17 cellular contexts compared by ENCODE assay signal in the genomic region with DNA sequence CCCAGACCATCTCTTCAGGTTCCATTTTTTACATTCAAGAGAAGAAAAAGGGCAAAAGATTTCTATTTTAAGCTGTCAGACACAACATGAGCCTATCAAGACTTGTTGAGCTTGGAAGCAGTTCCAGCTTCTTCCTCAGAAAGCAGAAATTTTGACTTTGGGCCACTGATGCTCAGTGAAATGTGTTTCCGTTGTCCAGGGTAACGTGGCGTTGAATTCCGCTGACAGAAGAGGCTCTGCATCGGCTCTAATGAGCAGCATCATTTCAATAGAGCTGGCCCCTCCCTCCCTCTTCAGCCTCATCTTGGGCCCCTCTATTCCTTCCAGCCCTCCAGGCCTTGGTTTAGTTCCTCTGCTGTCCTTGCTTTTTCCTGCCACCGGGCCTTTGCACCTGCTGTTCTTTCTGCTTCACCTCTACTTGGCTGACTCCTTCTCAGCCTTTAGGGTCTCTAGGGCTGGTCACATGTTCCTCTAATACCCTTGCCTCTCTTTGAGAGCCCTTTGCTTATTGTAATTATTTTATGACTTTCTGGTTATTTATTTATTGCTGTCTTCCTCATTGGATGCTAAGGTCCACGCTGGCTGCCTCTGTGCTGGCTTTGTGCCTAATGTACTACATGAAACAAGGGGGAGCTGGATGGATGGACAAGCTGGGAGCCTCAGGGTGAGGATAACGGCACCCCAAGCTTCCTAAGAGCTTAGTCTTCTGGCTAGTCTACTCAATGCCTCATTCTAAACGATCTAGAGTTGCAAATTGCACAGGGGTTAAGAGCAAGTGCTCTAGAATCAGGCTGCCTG.
DNase-seq lines count a peak whose midpoint lies in the region; ATAC-seq and TF ChIP-seq lines count a peak whose summit lies in the region.
"Had no signal": no experiment of that assay in that cellular context is flagged by ENCODE, and none has a peak within 500 bp of the region (broad histone marks: within the 10 kb centered on the region; RNA-seq: fewer than 3 reads in every experiment).

No MANE protein-coding gene starts in this region.

- H3K36me3 ChIP-seq in right atrium auricular region, result no peaks in the 10 kb centered on the region
- H3K36me3 ChIP-seq in endodermal cell (ENCODE audit: control insufficient read depth, insufficient read depth, low read length), result no peaks in the 10 kb centered on the region
- H3K36me3 ChIP-seq: gastrocnemius medialis, suprapubic skin had no signal

- no peak overlapping the region for H3K9ac ChIP-seq in endodermal cell (ENCODE audit: extremely low read depth, low read length, poor library complexity, severe bottlenecking)

- peaks cover 18% of the 10 kb centered on the region for H3K4me1 Mint-ChIP-seq in activated naive CD8-positive, alpha-beta T cell (ENCODE audit: low read depth)
- peaks cover 12% of the 10 kb centered on the region for H3K4me1 Mint-ChIP-seq in activated naive CD8-positive, alpha-beta T cell treated with anti-CD3 and anti-CD28 coated beads for 36 hours
- H3K4me1 Mint-ChIP-seq in WTC11 (peaks cover 60% of the 10 kb centered on the region), endodermal cell (peaks cover 22% of the 10 kb centered on the region)

- H3K4me1 ChIP-seq in right atrium auricular region (peaks cover 0 to 30% of the 10 kb centered on the region in 2 donors), endodermal cell (ENCODE audit: control insufficient read depth, insufficient read depth, low read length) (no peaks in the 10 kb centered on the region)
- H3K4me1 ChIP-seq: Caco-2, suprapubic skin had no signal

- DNase-seq in activated naive CD8-positive, alpha-beta T cell treated with anti-CD3 and anti-CD28 coated beads for 36 hours, result no peak
- DNase-seq in WTC11 (ENCODE audit: low spot score) (no peak), right atrium auricular region (ENCODE audit: low spot score) (no peak), endodermal cell (no peak), NCI-H1436 (lab: John Stamatoyannopoulos, UW) (no peak)
- DNase-seq: Caco-2; erythroblast; gastrocnemius medialis; kidney glomerular epithelial cell; mesenchymal stem cell; NCI-H187 treated with DMSO at 0.1 percent for 48 hours; spleen; stimulated activated CD4-positive, alpha-beta T cell treated with anti-CD3 and anti-CD28 coated beads, Interleukin-4, amount 100 ng/mL, for 4 hours; SW 1271 had no signal

- H3K9me3 ChIP-seq in right atrium auricular region (no peaks in the 10 kb centered on the region), endodermal cell (ENCODE audit: control insufficient read depth, low read length) (no peaks in the 10 kb centered on the region)
- H3K9me3 ChIP-seq: Caco-2, gastrocnemius medialis, spleen, suprapubic skin had no signal

- 91 to 95% methylated on average over 8 to 9 of the region's 9 CpGs for WGBS in endodermal cell (ENCODE audit: insufficient coverage in 1 of 2, insufficient read length in 1 of 2), 2 experiments

- no peaks in the 10 kb centered on the region for H3K9me3 Mint-ChIP-seq in activated naive CD8-positive, alpha-beta T cell (ENCODE audit: low read depth)
- no peaks in the 10 kb centered on the region for H3K9me3 Mint-ChIP-seq in activated naive CD8-positive, alpha-beta T cell treated with anti-CD3 and anti-CD28 coated beads for 36 hours
- H3K9me3 Mint-ChIP-seq in WTC11 (no peaks in the 10 kb centered on the region), endodermal cell (no peaks in the 10 kb centered on the region)

- no peak overlapping the region for H3K4me3 ChIP-seq in right atrium auricular region
- H3K4me3 ChIP-seq in endodermal cell (ENCODE audit: low read length), result no peak overlapping the region
- H3K4me3 ChIP-seq: gastrocnemius medialis, spleen, suprapubic skin had no signal

- peak overlapping the region; percentile 23 to 43 for H3K27ac ChIP-seq in right atrium auricular region
- H3K27ac ChIP-seq in endodermal cell (ENCODE audit: low read depth, low read length), result no peak overlapping the region
- H3K27ac ChIP-seq: gastrocnemius medialis, suprapubic skin had no signal

- CTCF ChIA-PET in WTC11 (lab: Charles Lee), result interaction anchor here (1.1 kb wide), 1 partner anchor 247 kb away, joined by 3 read pairs; no protein-coding TSS in a partner anchor

- H3K27me3 ChIP-seq in right atrium auricular region (no peaks in the 10 kb centered on the region), endodermal cell (ENCODE audit: control insufficient read depth, insufficient read depth, low read length, poor library complexity, severe bottlenecking) (no peaks in the 10 kb centered on the region)
- H3K27me3 ChIP-seq: gastrocnemius medialis, spleen, suprapubic skin had no signal

- POLR2A ChIA-PET in WTC11 (lab: Charles Lee), result interaction anchor here (0.5 kb wide), 1 partner anchor 221 kb away, joined by 3 read pairs; no protein-coding TSS in a partner anchor

- no peaks in the 10 kb centered on the region for H3K27me3 Mint-ChIP-seq in activated naive CD8-positive, alpha-beta T cell
- no peaks in the 10 kb centered on the region for H3K27me3 Mint-ChIP-seq in activated naive CD8-positive, alpha-beta T cell treated with anti-CD3 and anti-CD28 coated beads for 36 hours
- H3K27me3 Mint-ChIP-seq in WTC11 (ENCODE audit: low read depth) (no peaks in the 10 kb centered on the region), endodermal cell (ENCODE audit: insufficient read depth) (no peaks in the 10 kb centered on the region)

- no peak overlapping the region for H3K4me3 Mint-ChIP-seq in activated naive CD8-positive, alpha-beta T cell
- no peak overlapping the region for H3K4me3 Mint-ChIP-seq in activated naive CD8-positive, alpha-beta T cell treated with anti-CD3 and anti-CD28 coated beads for 36 hours
- no peak overlapping the region for H3K4me3 Mint-ChIP-seq in WTC11
- H3K4me3 Mint-ChIP-seq in endodermal cell, result no peak overlapping the region

- TF ChIP-seq CTCF in WTC11 (IDR thresholded peaks at IDR 0.05), result no peak
- no peak for TF ChIP-seq CTCF in right atrium auricular region (IDR thresholded peaks at IDR 0.05)
- TF ChIP-seq CTCF in endodermal cell (conservative IDR thresholded peaks at IDR 0.05), result no peak

- peaks cover 6% of the 10 kb centered on the region for H3K36me3 Mint-ChIP-seq in activated naive CD8-positive, alpha-beta T cell
- H3K36me3 Mint-ChIP-seq in activated naive CD8-positive, alpha-beta T cell treated with anti-CD3 and anti-CD28 coated beads for 36 hours, result peaks cover 2% of the 10 kb centered on the region
- H3K36me3 Mint-ChIP-seq in WTC11 (no peaks in the 10 kb centered on the region), endodermal cell (ENCODE audit: low read depth) (peaks cover 2% of the 10 kb centered on the region)

- ATAC-seq in WTC11, result no peak
- ATAC-seq in HG02852 (IDR thresholded peaks at IDR 0.05; ENCODE audit: unreplicated experiment), result no peak
- ATAC-seq: gastrocnemius medialis had no signal

- peak overlapping the region; percentile 28 for H3K27ac Mint-ChIP-seq in activated naive CD8-positive, alpha-beta T cell
- H3K27ac Mint-ChIP-seq in activated naive CD8-positive, alpha-beta T cell treated with anti-CD3 and anti-CD28 coated beads for 36 hours, result no peak overlapping the region
- no peak overlapping the region for H3K27ac Mint-ChIP-seq in WTC11
- H3K27ac Mint-ChIP-seq in endodermal cell, result no peak overlapping the region

TF ChIP-seq in WTC11, 78 proteins besides CTCF, POLR2A, EP300 and RAD21:
- TF ChIP-seq, protein P1, sequence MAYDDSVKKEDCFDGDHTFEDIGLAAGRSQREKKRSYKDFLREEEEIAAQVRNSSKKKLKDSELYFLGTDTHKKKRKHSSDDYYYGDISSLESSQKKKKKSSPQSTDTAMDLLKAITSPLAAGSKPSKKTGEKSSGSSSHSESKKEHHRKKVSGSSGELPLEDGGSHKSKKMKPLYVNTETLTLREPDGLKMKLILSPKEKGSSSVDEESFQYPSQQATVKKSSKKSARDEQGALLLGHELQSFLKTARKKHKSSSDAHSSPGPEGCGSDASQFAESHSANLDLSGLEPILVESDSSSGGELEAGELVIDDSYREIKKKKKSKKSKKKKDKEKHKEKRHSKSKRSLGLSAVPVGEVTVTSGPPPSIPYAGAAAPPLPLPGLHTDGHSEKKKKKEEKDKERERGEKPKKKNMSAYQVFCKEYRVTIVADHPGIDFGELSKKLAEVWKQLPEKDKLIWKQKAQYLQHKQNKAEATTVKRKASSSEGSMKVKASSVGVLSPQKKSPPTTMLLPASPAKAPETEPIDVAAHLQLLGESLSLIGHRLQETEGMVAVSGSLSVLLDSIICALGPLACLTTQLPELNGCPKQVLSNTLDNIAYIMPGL (CRISPR knock-in tag; IDR thresholded peaks at IDR 0.05), result no peak
- TF ChIP-seq MXD4 (CRISPR knock-in tag; IDR thresholded peaks at IDR 0.05; ENCODE audit: borderline replicate concordance), result no peak
- TF ChIP-seq ZBTB21 (CRISPR knock-in tag; IDR thresholded peaks at IDR 0.05; ENCODE audit: borderline replicate concordance), result no peak
- TF ChIP-seq GTF2I (CRISPR knock-in tag; conservative IDR thresholded peaks at IDR 0.05), result peak; percentile 33; the same call in 1 of the 2 replicates
